Comparison of ENCODE assay signal across 17 cellular contexts in the genomic region with DNA sequence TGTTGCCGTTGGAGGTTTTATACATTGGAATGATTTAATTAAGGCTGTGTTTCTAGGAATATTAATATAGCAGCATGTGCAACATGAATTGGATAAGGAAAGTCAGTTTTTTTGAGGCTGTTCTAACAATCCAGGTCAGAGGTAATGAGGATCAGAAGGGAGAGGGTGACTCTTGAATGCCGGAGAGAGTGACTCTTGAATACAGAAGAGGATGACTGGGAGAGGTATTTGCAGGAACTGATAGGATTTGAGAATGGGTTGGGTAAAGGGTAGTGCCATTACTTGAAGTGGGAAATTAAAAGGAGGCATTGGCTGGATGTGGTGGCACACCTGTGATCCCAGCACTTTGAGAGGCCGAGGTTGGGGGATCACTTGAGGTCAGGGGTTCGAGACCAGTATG. TPM values are rescaled to one million over a fixed set of nuclear protein-coding genes. Genes with fewer than 3 reads are reported as not detected.
DNase-seq lines count a peak whose midpoint lies in the region; ATAC-seq and TF ChIP-seq lines count a peak whose summit lies in the region.
"Had no signal": no experiment of that assay in that cellular context is flagged by ENCODE, and none has a peak within 500 bp of the region (broad histone marks: within the 10 kb centered on the region; RNA-seq: fewer than 3 reads in every experiment).

No MANE protein-coding gene starts in this region.

- H3K27me3 Mint-ChIP-seq in GM23338 (ENCODE audit: insufficient read depth, low read depth, poor library complexity) (no peaks in the 10 kb centered on the region), nephron (ENCODE audit: low read depth) (no peaks in the 10 kb centered on the region)
- H3K27me3 Mint-ChIP-seq in activated T-helper 1 cell treated with anti-CD3 and anti-CD28 coated beads, Interleukin-12 subunit alpha, Interleukin-12 subunit beta, Interleukin-2, Interleukin-4 antibody, amounts not matched to agents 30 ng/mL and 10 ng/mL and 1 ng/mL, durations not matched to agents 14 hours and 24 hours and 36 hours (ENCODE audit: insufficient read depth), result peaks cover 24% of the 10 kb centered on the region

- H3K9me2 ChIP-seq in GM23338 (ENCODE audit: insufficient read depth), result no peaks in the 10 kb centered on the region

- no peaks in the 10 kb centered on the region for H3K9me3 Mint-ChIP-seq in GM23338
- H3K9me3 Mint-ChIP-seq in activated T-helper 1 cell treated with anti-CD3 and anti-CD28 coated beads, Interleukin-12 subunit alpha, Interleukin-12 subunit beta, Interleukin-2, Interleukin-4 antibody, amounts not matched to agents 30 ng/mL and 10 ng/mL and 1 ng/mL, durations not matched to agents 14 hours and 24 hours and 36 hours, result no peaks in the 10 kb centered on the region
- H3K9me3 Mint-ChIP-seq in nephron, result no peaks in the 10 kb centered on the region
- H3K9me3 Mint-ChIP-seq in stimulated activated effector memory CD8-positive, alpha-beta T cell treated with anti-CD3 and anti-CD28 coated beads, Interleukin-12 subunit alpha, Interleukin-12 subunit beta, amount 100 ng/mL, for 72 hours, result no peaks in the 10 kb centered on the region

- H3K4me3 ChIP-seq in GM23338, result no peak overlapping the region

- H3K36me3 Mint-ChIP-seq in GM23338 (ENCODE audit: low read depth), result no peaks in the 10 kb centered on the region; the same call in 2 of the 3 replicates
- no peaks in the 10 kb centered on the region for H3K36me3 Mint-ChIP-seq in activated T-helper 1 cell treated with anti-CD3 and anti-CD28 coated beads, Interleukin-12 subunit alpha, Interleukin-12 subunit beta, Interleukin-2, Interleukin-4 antibody, amounts not matched to agents 30 ng/mL and 10 ng/mL and 1 ng/mL, durations not matched to agents 14 hours and 24 hours and 36 hours (ENCODE audit: low read depth)
- H3K36me3 Mint-ChIP-seq in nephron (ENCODE audit: low read depth), result peaks cover 7% of the 10 kb centered on the region
- no peaks in the 10 kb centered on the region for H3K36me3 Mint-ChIP-seq in stimulated activated effector memory CD8-positive, alpha-beta T cell treated with anti-CD3 and anti-CD28 coated beads, Interleukin-12 subunit alpha, Interleukin-12 subunit beta, amount 100 ng/mL, for 72 hours

- H3K27ac ChIP-seq in GM23338 (ENCODE audit: low read depth), result peak overlapping the region; percentile 64

- DNase-seq in GM23338 (ENCODE audit: low spot score) (no peak), NCI-H2029 (lab: John Stamatoyannopoulos, UW) (peak; percentile 82), cortex of kidney (lab: John Stamatoyannopoulos, UW) (no peak), G401 (ENCODE audit: low spot score) (no peak)
- no peak for DNase-seq in activated T-helper 1 cell treated with anti-CD3 and anti-CD28 coated beads, Interleukin-12 subunit alpha, Interleukin-12 subunit beta, Interleukin-2, Interleukin-4 antibody, amounts not matched to agents 30 ng/mL and 10 ng/mL and 1 ng/mL, durations not matched to agents 14 hours and 24 hours and 36 hours (ENCODE audit: low spot score)
- DNase-seq in stimulated activated effector memory CD8-positive, alpha-beta T cell treated with anti-CD3 and anti-CD28 coated beads, Interleukin-12 subunit alpha, Interleukin-12 subunit beta, amount 100 ng/mL, for 72 hours (ENCODE audit: low spot score in 2 of 2), result no peak
- DNase-seq: Caco-2; CD4-positive, CD25-positive, alpha-beta regulatory T cell; HCEC 1CT; KBM-7; MV-4-11; NCI-H1417 treated with DMSO at 0.1 percent for 48 hours; NCI-H2081; NCI-H446; NCI-H748 treated with DMSO at 0.1 percent for 48 hours had no signal

- ATAC-seq in GM23338, result peak; percentile 15; the same call in 1 of the 3 replicates
- no peak for ATAC-seq in stimulated activated effector memory CD8-positive, alpha-beta T cell treated with anti-CD3 and anti-CD28 coated beads, Interleukin-12 subunit alpha, Interleukin-12 subunit beta, amount 100 ng/mL, for 72 hours
- no peak for ATAC-seq in HG02678 (IDR thresholded peaks at IDR 0.05; ENCODE audit: unreplicated experiment)

- no peaks in the 10 kb centered on the region for H3K27me3 ChIP-seq in GM23338 (ENCODE audit: insufficient read depth)

- H4K20me1 ChIP-seq in GM23338 (replicated peaks; ENCODE audit: insufficient read depth), result no peaks in the 10 kb centered on the region

- TF ChIP-seq CTCF in GM23338 (conservative IDR thresholded peaks at IDR 0.05; ENCODE audit: low read depth in 2 of 2) (no peak), nephron (IDR thresholded peaks at IDR 0.05; ENCODE audit: unreplicated experiment in 3 of 3) (no peak)

- peaks cover 100% of the 10 kb centered on the region for H3K79me2 ChIP-seq in GM23338 (replicated peaks; ENCODE audit: insufficient read depth)

- peaks cover 65% of the 10 kb centered on the region for H3K4me1 ChIP-seq in GM23338 (ENCODE audit: insufficient read depth)

- no peaks in the 10 kb centered on the region for H3K36me3 ChIP-seq in GM23338 (ENCODE audit: insufficient read depth)

- no peak overlapping the region; the same call in 2 of the 3 replicates for H3K4me3 Mint-ChIP-seq in GM23338
- no peak overlapping the region for H3K4me3 Mint-ChIP-seq in activated T-helper 1 cell treated with anti-CD3 and anti-CD28 coated beads, Interleukin-12 subunit alpha, Interleukin-12 subunit beta, Interleukin-2, Interleukin-4 antibody, amounts not matched to agents 30 ng/mL and 10 ng/mL and 1 ng/mL, durations not matched to agents 14 hours and 24 hours and 36 hours
- H3K4me3 Mint-ChIP-seq in nephron, result no peak overlapping the region
- no peak overlapping the region for H3K4me3 Mint-ChIP-seq in stimulated activated effector memory CD8-positive, alpha-beta T cell treated with anti-CD3 and anti-CD28 coated beads, Interleukin-12 subunit alpha, Interleukin-12 subunit beta, amount 100 ng/mL, for 72 hours
- H3K4me3 Mint-ChIP-seq: CD4-positive, CD25-positive, alpha-beta regulatory T cell had no signal

- H2AFZ ChIP-seq in GM23338, result no peak overlapping the region

- H3K4me2 ChIP-seq in GM23338, result no peak overlapping the region

- intact Hi-C loops in activated T-helper 1 cell treated with anti-CD3 and anti-CD28 coated beads, Interleukin-12 subunit alpha, Interleukin-12 subunit beta, Interleukin-2, Interleukin-4 antibody, amounts not matched to agents 30 ng/mL and 10 ng/mL and 1 ng/mL, durations not matched to agents 14 hours and 24 hours and 36 hours (cut with micrococcal nuclease), result no loop called here

- peaks cover 68% of the 10 kb centered on the region for H3K4me1 Mint-ChIP-seq in GM23338
- H3K4me1 Mint-ChIP-seq in activated T-helper 1 cell treated with anti-CD3 and anti-CD28 coated beads, Interleukin-12 subunit alpha, Interleukin-12 subunit beta, Interleukin-2, Interleukin-4 antibody, amounts not matched to agents 30 ng/mL and 10 ng/mL and 1 ng/mL, durations not matched to agents 14 hours and 24 hours and 36 hours (ENCODE audit: low read depth), result no peaks in the 10 kb centered on the region
- H3K4me1 Mint-ChIP-seq in nephron, result peaks cover 71% of the 10 kb centered on the region
- peaks cover 6% of the 10 kb centered on the region for H3K4me1 Mint-ChIP-seq in stimulated activated effector memory CD8-positive, alpha-beta T cell treated with anti-CD3 and anti-CD28 coated beads, Interleukin-12 subunit alpha, Interleukin-12 subunit beta, amount 100 ng/mL, for 72 hours

- in situ Hi-C loops in G401 (cut with HindIII; ENCODE audit: low sequenced_read_pairs), result no loop called here

- H3K27ac Mint-ChIP-seq in GM23338 (peak overlapping the region; percentile 33; the same call in 1 of the 2 replicates), nephron (peak overlapping the region in 2 of 3 experiments; percentile 23 to 80)
- H3K27ac Mint-ChIP-seq in activated T-helper 1 cell treated with anti-CD3 and anti-CD28 coated beads, Interleukin-12 subunit alpha, Interleukin-12 subunit beta, Interleukin-2, Interleukin-4 antibody, amounts not matched to agents 30 ng/mL and 10 ng/mL and 1 ng/mL, durations not matched to agents 14 hours and 24 hours and 36 hours, result peak overlapping the region; percentile 10
- H3K27ac Mint-ChIP-seq in stimulated activated effector memory CD8-positive, alpha-beta T cell treated with anti-CD3 and anti-CD28 coated beads, Interleukin-12 subunit alpha, Interleukin-12 subunit beta, amount 100 ng/mL, for 72 hours, result no peak overlapping the region

- H3F3A ChIP-seq in GM23338 (replicated peaks; ENCODE audit: low read depth), result no peaks in the 10 kb centered on the region; the same call in 1 of the 2 replicates

TF ChIP-seq in GM23338, 12 proteins besides CTCF, POLR2A, EP300 and RAD21 (continues in another document):
- TF ChIP-seq EZH2phosphoT487 (IDR thresholded peaks at IDR 0.05; ENCODE audit: unreplicated experiment) (no peak), CREB1 (CRISPR knock-in tag; IDR thresholded peaks at IDR 0.05; ENCODE audit: low read depth) (no peak), EZH2 (IDR thresholded peaks at IDR 0.05; ENCODE audit: low read depth, unreplicated experiment) (no peak), ZNF331 (CRISPR knock-in tag; IDR thresholded peaks at IDR 0.05; ENCODE audit: low read depth) (no peak), POLR2AphosphoS5 (IDR thresholded peaks at IDR 0.05; ENCODE audit: low read depth) (no peak)
- TF ChIP-seq, protein P1, sequence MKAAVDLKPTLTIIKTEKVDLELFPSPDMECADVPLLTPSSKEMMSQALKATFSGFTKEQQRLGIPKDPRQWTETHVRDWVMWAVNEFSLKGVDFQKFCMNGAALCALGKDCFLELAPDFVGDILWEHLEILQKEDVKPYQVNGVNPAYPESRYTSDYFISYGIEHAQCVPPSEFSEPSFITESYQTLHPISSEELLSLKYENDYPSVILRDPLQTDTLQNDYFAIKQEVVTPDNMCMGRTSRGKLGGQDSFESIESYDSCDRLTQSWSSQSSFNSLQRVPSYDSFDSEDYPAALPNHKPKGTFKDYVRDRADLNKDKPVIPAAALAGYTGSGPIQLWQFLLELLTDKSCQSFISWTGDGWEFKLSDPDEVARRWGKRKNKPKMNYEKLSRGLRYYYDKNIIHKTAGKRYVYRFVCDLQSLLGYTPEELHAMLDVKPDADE (IDR thresholded peaks at IDR 0.05), result no peak

RNA-seq across cellular contexts. Expression of a gene that starts 55.6 kb away (rescaled TPM):
- 317 and 399 TPM in 2 replicates for total RNA-seq in GM23338 (2014; rRNA removed; shearing (Covaris generic))
- 87.3 and 104 TPM in 2 replicates for polyA plus RNA-seq in GM23338 (2016; fragmentation: Nextera tagmentation; extraction: Ambion mirVana)
- 224 and 226 TPM in 2 replicates for total RNA-seq in activated T-helper 1 cell treated with anti-CD3 and anti-CD28 coated beads, Interleukin-12 subunit alpha, Interleukin-12 subunit beta, Interleukin-2, Interleukin-4 antibody, amounts not matched to agents 30 ng/mL and 10 ng/mL and 1 ng/mL, durations not matched to agents 14 hours and 24 hours and 36 hours
- total RNA-seq in G401 (2014; rRNA removed; shearing (Covaris generic)), result 89.7 and 134 TPM in 2 replicates
